28 cellular contexts compared by ENCODE assay signal in genomic region chr21:36550761-36551160, GRCh38.
A peak's percentile ranks its signal among the peaks of the same experiment; 100 is the strongest.
DNase-seq lines count a peak whose midpoint lies in the region; ATAC-seq and TF ChIP-seq lines count a peak whose summit lies in the region.
"Had no signal": no experiment of that assay in that cellular context is flagged by ENCODE, and none has a peak within 500 bp of the region (broad histone marks: within the 10 kb centered on the region; RNA-seq: fewer than 3 reads in every experiment).

No MANE protein-coding gene starts in this region.

- DNase-seq in AG10803 (ENCODE audit: low read depth) (peak; percentile 45), EL (peak; percentile 45), NCI-H69 (lab: John Stamatoyannopoulos, UW) (peak; percentile 20), myocyte (ENCODE audit: low read depth) (peak; percentile 81), NCI-H774 (lab: John Stamatoyannopoulos, UW) (no peak)
- no peak for DNase-seq in activated naive CD4-positive, alpha-beta T cell treated with anti-CD3 and anti-CD28 coated beads, Interleukin-2, amount 50 U/mL, for 72 hours (ENCODE audit: low spot score in 2 of 2)
- no peak for DNase-seq in activated CD4-positive, alpha-beta T cell treated with anti-CD3 and anti-CD28 coated beads, Interleukin-2, amount 50 U/mL, for 48 hours
- DNase-seq: ACHN; activated CD4-positive, alpha-beta memory T cell treated with anti-CD3 and anti-CD28 coated beads, Interleukin-2, amount 10 ng/mL, durations not matched to agents 7 days and 5 days; activated CD4-positive, alpha-beta T cell treated with anti-CD3 and anti-CD28 coated beads for 1 hour; colonic mucosa; effector CD4-positive, alpha-beta T cell; GF-D8; immature natural killer cell; KG1; NCI-H1436; NCI-H2081; NCI-H2227 treated with DMSO at 0.1 percent for 48 hours; Peyer's patch had no signal

- H3K4me3 ChIP-seq in AG10803 (ENCODE audit: low read length), result no peak overlapping the region
- H3K4me3 ChIP-seq: BLaER1, colonic mucosa, Peyer's patch had no signal

- no peaks in the 10 kb centered on the region for H3K36me3 Mint-ChIP-seq in activated naive CD4-positive, alpha-beta T cell treated with anti-CD3 and anti-CD28 coated beads, Interleukin-2, amount 50 U/mL, for 72 hours
- H3K36me3 Mint-ChIP-seq: activated naive CD4-positive, alpha-beta T cell treated with anti-CD3 and anti-CD28 coated beads, Interleukin-2, amount 50 U/mL, for 24 hours; immature natural killer cell; stimulated activated effector memory CD8-positive, alpha-beta T cell treated with anti-CD3 and anti-CD28 coated beads, Interleukin-12 subunit alpha, Interleukin-12 subunit beta, amount 100 ng/mL, for 72 hours; type B pancreatic cell had no signal

- TF ChIP-seq CTCF in AG10803 (conservative IDR thresholded peaks at IDR 0.05; ENCODE audit: low read length), result no peak

- no peak for ATAC-seq in activated naive CD4-positive, alpha-beta T cell treated with anti-CD3 and anti-CD28 coated beads, Interleukin-2, amount 50 U/mL, for 72 hours
- ATAC-seq in GM18873 (IDR thresholded peaks at IDR 0.05; ENCODE audit: low FRiP score, unreplicated experiment), result no peak
- ATAC-seq: left lobe of liver; sciatic nerve; stimulated activated effector memory CD8-positive, alpha-beta T cell treated with anti-CD3 and anti-CD28 coated beads, Interleukin-12 subunit alpha, Interleukin-12 subunit beta, amount 100 ng/mL, for 72 hours had no signal

- no peak overlapping the region for H3K27ac Mint-ChIP-seq in activated naive CD4-positive, alpha-beta T cell treated with anti-CD3 and anti-CD28 coated beads, Interleukin-2, amount 50 U/mL, for 72 hours
- H3K27ac Mint-ChIP-seq: activated CD4-positive, alpha-beta memory T cell treated with anti-CD3 and anti-CD28 coated beads, Interleukin-2, amount 10 ng/mL, durations not matched to agents 7 days and 5 days; activated naive CD4-positive, alpha-beta T cell treated with anti-CD3 and anti-CD28 coated beads, Interleukin-2, amount 50 U/mL, for 24 hours; immature natural killer cell; progenitor cell of endocrine pancreas; stimulated activated effector memory CD8-positive, alpha-beta T cell treated with anti-CD3 and anti-CD28 coated beads, Interleukin-12 subunit alpha, Interleukin-12 subunit beta, amount 100 ng/mL, for 72 hours; T-helper 2 cell treated with Interferon-gamma antibody and Interleukin-4, amounts not matched to agents 5 μg/mL and 100 μg/mL, for 36 hours; type B pancreatic cell had no signal

- no peaks in the 10 kb centered on the region for H3K9me3 Mint-ChIP-seq in activated naive CD4-positive, alpha-beta T cell treated with anti-CD3 and anti-CD28 coated beads, Interleukin-2, amount 50 U/mL, for 72 hours
- H3K9me3 Mint-ChIP-seq: activated CD4-positive, alpha-beta memory T cell treated with anti-CD3 and anti-CD28 coated beads, Interleukin-2, amount 10 ng/mL, durations not matched to agents 7 days and 5 days; activated naive CD4-positive, alpha-beta T cell treated with anti-CD3 and anti-CD28 coated beads, Interleukin-2, amount 50 U/mL, for 24 hours; immature natural killer cell; stimulated activated effector memory CD8-positive, alpha-beta T cell treated with anti-CD3 and anti-CD28 coated beads, Interleukin-12 subunit alpha, Interleukin-12 subunit beta, amount 100 ng/mL, for 72 hours; T-helper 2 cell treated with Interferon-gamma antibody and Interleukin-4, amounts not matched to agents 5 μg/mL and 100 μg/mL, for 36 hours; type B pancreatic cell had no signal

Comparison
In these comparisons a context has a peak if more than half of its experiments do, and no peak if none do; other contexts are left out.
1. DNase-seq: peak in AG10803 (single experiment), EL (single experiment), NCI-H69 (single experiment) and myocyte (single experiment); none in activated naive CD4-positive, alpha-beta T cell treated with anti-CD3 and anti-CD28 coated beads, Interleukin-2, amount 50 U/mL, for 72 hours (0 of 2), activated CD4-positive, alpha-beta T cell treated with anti-CD3 and anti-CD28 coated beads, Interleukin-2, amount 50 U/mL, for 48 hours (0 of 2) and NCI-H774 (single experiment).